14 cellular contexts compared by ENCODE assay signal in genomic region chr3:189383630-189384029, GRCh38.
"Had no signal": no experiment of that assay in that cellular context is flagged by ENCODE, and none has a peak within 500 bp of the region (broad histone marks: within the 10 kb centered on the region; RNA-seq: fewer than 3 reads in every experiment).

No MANE protein-coding gene starts in this region.

- H3K4me3 ChIP-seq: left ventricle myocardium inferior, ovary, sigmoid colon had no signal

- H3K4me1 ChIP-seq: left ventricle myocardium inferior, sigmoid colon had no signal

- H3K36me3 ChIP-seq: left ventricle myocardium inferior, ovary, sigmoid colon, WERI-Rb-1 had no signal

- H3K9me3 ChIP-seq: ovary, sigmoid colon had no signal

- H3K27ac ChIP-seq: left ventricle myocardium inferior, ovary, sigmoid colon, WERI-Rb-1 had no signal

- H3K27me3 ChIP-seq: foreskin keratinocyte, ovary, sigmoid colon had no signal

- ATAC-seq: effector memory CD8-positive, alpha-beta T cell; foreskin keratinocyte; naive thymus-derived CD8-positive, alpha-beta T cell; stimulated activated naive B cell treated with anti-CD40 and anti-IgM and Interleukin-4, amounts not matched to agents 10 μg/mL and 1 μg/mL and 100 μg/mL, for 72 hours had no signal

- DNase-seq: activated CD4-positive, alpha-beta T cell treated with anti-CD3 and anti-CD28 coated beads, Interleukin-2, amount 50 U/mL, for 4 hours; effector memory CD8-positive, alpha-beta T cell; glutamatergic neuron; hypothalamus; kidney; left ventricle myocardium inferior; mesendoderm; naive thymus-derived CD8-positive, alpha-beta T cell; ovary; sigmoid colon; stimulated activated CD4-positive, alpha-beta T cell treated with anti-CD3 and anti-CD28 coated beads, Interleukin-4, amount 100 ng/mL, for 4 hours; stimulated activated naive B cell treated with anti-CD40 and anti-IgM and Interleukin-4, amounts not matched to agents 10 μg/mL and 1 μg/mL and 100 μg/mL, for 72 hours; WERI-Rb-1 had no signal

- FAIRE-seq: kidney had no signal
